Comparison of ENCODE assay signal across 8 cellular contexts in genomic region chr9:4792572-4793411, GRCh38. TPM values are rescaled to one million over a fixed set of nuclear protein-coding genes. Genes with fewer than 3 reads are reported as not detected.
DNase-seq lines count a peak whose midpoint lies in the region; ATAC-seq, FAIRE-seq and TF ChIP-seq lines count a peak whose summit lies in the region.

Gene RCL1, plus strand, starts transcription at chr9:4792944. Its CDS starts 148 bp downstream, at chr9:4793092.

- peak; percentile 99 for FAIRE-seq in GM12892 (lab: Jason Lieb, UNC)

- peak; percentile 94 for ATAC-seq in HG02852 (IDR thresholded peaks at IDR 0.05; ENCODE audit: unreplicated experiment)
- peak; percentile 99 to 100 for ATAC-seq in left cardiac atrium
- peak; percentile 99 for ATAC-seq in upper lobe of right lung

- H3K27ac ChIP-seq in upper lobe of right lung: peak within 1 kb of the TSS; percentile 93

- peaks cover 29% of the 10 kb centered on the region for H3K4me1 ChIP-seq in upper lobe of right lung

- H3K36me3 ChIP-seq in upper lobe of right lung: no peaks in the 10 kb centered on the region

- H3K9me3 ChIP-seq in upper lobe of right lung: no peaks in the 10 kb centered on the region

- no peaks in the 10 kb centered on the region for H3K27me3 ChIP-seq in upper lobe of right lung

- no peak for TF ChIP-seq CTCF in upper lobe of right lung (IDR thresholded peaks at IDR 0.05)

- peak; percentile 80 for TF ChIP-seq POLR2A in GM12892 (IDR thresholded peaks at IDR 0.05; ENCODE audit: low read depth, low read length)

- intact Hi-C loops in left cardiac atrium (cut with DNase I) (loop anchor here in 1 of 2 donors (10.0 kb wide), 1 partner anchor 192 kb away; the partner anchor contains the start of gene JAK2), posterior vena cava (cut with DNase I) (no loop called here), upper lobe of right lung (cut with DNase I) (no loop called here)

- peak; percentile 92 for DNase-seq in GM12892 (ENCODE audit: insufficient read length)
- peak; percentile 98 for DNase-seq in NCI-H146 (lab: John Stamatoyannopoulos, UW)
- peak; percentile 90 to 98 (median 94) for DNase-seq in T-helper 1 cell
- DNase-seq in amniotic epithelial cell (ENCODE audit: low read depth): peak; percentile 91
- peak; percentile 96 for DNase-seq in left cardiac atrium
- peak; percentile 99 for DNase-seq in posterior vena cava (ENCODE audit: low spot score)
- DNase-seq in upper lobe of right lung: peak; percentile 98

- peak within 1 kb of the TSS; percentile 91 for H3K4me3 ChIP-seq in upper lobe of right lung

RNA-seq across cellular contexts. Expression of gene RCL1, which starts in this region (rescaled TPM):
- 23.4 TPM for polyA plus RNA-seq in GM12892 (2012; ENCODE audit: missing spikeins)
- total RNA-seq in left cardiac atrium (10 to 100 TPM in 1 of 2 donors, 1 to 10 TPM in 1; 6.0 to 10.1 TPM), posterior vena cava (10 to 100 TPM; 22.1 to 24.7 TPM), upper lobe of right lung (19.6 TPM)

Comparison
In these comparisons a context has a peak if more than half of its experiments do, and no peak if none do; other contexts are left out.
1. Peak in every context shown above with its lines: DNase-seq, ATAC-seq, H3K4me3 ChIP-seq and H3K27ac ChIP-seq.